In genomic region chr1:173768206-173768605, GRCh38 we compare ENCODE assay signal across 17 cellular contexts. TPM values are rescaled to one million over a fixed set of nuclear protein-coding genes. Genes with fewer than 3 reads are reported as not detected.
DNase-seq lines count a peak whose midpoint lies in the region; ATAC-seq, FAIRE-seq and TF ChIP-seq lines count a peak whose summit lies in the region.
"Had no signal": no experiment of that assay in that cellular context is flagged by ENCODE, and none has a peak within 500 bp of the region (broad histone marks: within the 10 kb centered on the region; RNA-seq: fewer than 3 reads in every experiment).

No MANE protein-coding gene starts in this region.

- H3K4me3 Mint-ChIP-seq in natural killer cell = no peak overlapping the region
- no peak overlapping the region for H3K4me3 Mint-ChIP-seq in natural killer cell treated with Interleukin-12 subunit alpha and Interleukin-12 subunit beta and Interleukin-15 and Interleukin-18, amount 100 ng/mL, for 72 hours
- H3K4me3 Mint-ChIP-seq: B cell; CD4-positive, alpha-beta memory T cell; H9 had no signal

- peaks cover 6% of the 10 kb centered on the region for H3K36me3 Mint-ChIP-seq in natural killer cell
- peaks cover 25% of the 10 kb centered on the region for H3K36me3 Mint-ChIP-seq in natural killer cell treated with Interleukin-12 subunit alpha and Interleukin-12 subunit beta and Interleukin-15 and Interleukin-18, amount 100 ng/mL, for 72 hours

- no peak overlapping the region for H2AFZ ChIP-seq in PC-3 (ENCODE audit: low read length)

- H3K4me1 ChIP-seq in PC-3 (ENCODE audit: insufficient read depth, low read length) = no peaks in the 10 kb centered on the region; the same call in 1 of the 2 replicates

- no peak overlapping the region for H3K4me2 ChIP-seq in PC-3 (ENCODE audit: low read length)

- H3K9me2 ChIP-seq in PC-3 (replicated peaks; ENCODE audit: low read length) = no peaks in the 10 kb centered on the region

- H3K27ac Mint-ChIP-seq in natural killer cell = peak overlapping the region; percentile 26 to 37
- H3K27ac Mint-ChIP-seq in natural killer cell treated with Interleukin-12 subunit alpha and Interleukin-12 subunit beta and Interleukin-15 and Interleukin-18, amount 100 ng/mL, for 72 hours = no peak overlapping the region
- H3K27ac Mint-ChIP-seq: B cell had no signal

- H3K4me1 Mint-ChIP-seq in natural killer cell = no peaks in the 10 kb centered on the region
- peaks cover 0 to 4% of the 10 kb centered on the region in 2 donors for H3K4me1 Mint-ChIP-seq in natural killer cell treated with Interleukin-12 subunit alpha and Interleukin-12 subunit beta and Interleukin-15 and Interleukin-18, amount 100 ng/mL, for 72 hours (ENCODE audit: low read depth in 2 of 2)
- H3K4me1 Mint-ChIP-seq: B cell, H9 had no signal

- intact Hi-C loops in natural killer cell (cut with micrococcal nuclease) = no loop called here
- intact Hi-C loops in PC-3 (cut with micrococcal nuclease) = no loop called here
- intact Hi-C loops in left cardiac atrium (cut with DNase I) = no loop called here

- no peaks in the 10 kb centered on the region for H3F3A ChIP-seq in PC-3 (ENCODE audit: low read length, unreplicated experiment)

- BruUV-seq in PC-3 (replicated peaks; lab: Mats Ljungman, UMichigan) = no TSS peak

- H3K4me3 ChIP-seq in PC-3 (ENCODE audit: low read length) (no peak overlapping the region), fibroblast of villous mesenchyme (ENCODE audit: low read depth, low read length) (no peak overlapping the region)

- no peak overlapping the region for H3K9ac ChIP-seq in PC-3 (ENCODE audit: low read length)

- no peak overlapping the region for H3K27ac ChIP-seq in PC-3 (ENCODE audit: low read length)

- TF ChIP-seq CTCF in natural killer cell (IDR thresholded peaks at IDR 0.05) = no peak
- TF ChIP-seq CTCF in PC-3 (conservative IDR thresholded peaks at IDR 0.05; ENCODE audit: low read depth, low read length) = no peak
- no peak for TF ChIP-seq CTCF in fibroblast of villous mesenchyme (IDR thresholded peaks at IDR 0.05; ENCODE audit: insufficient read depth, low read depth, low read length)

- H3K79me2 ChIP-seq in PC-3 (ENCODE audit: low read length) = no peaks in the 10 kb centered on the region

- H4K20me1 ChIP-seq in PC-3 (ENCODE audit: low read length) = no peaks in the 10 kb centered on the region

- peaks cover 15% of the 10 kb centered on the region; the same call in 1 of the 2 replicates for H3K36me3 ChIP-seq in PC-3 (ENCODE audit: low read depth, low read length)

- CTCF ChIA-PET in PC-3 (lab: Charles Lee) = no interaction called here

- no peaks in the 10 kb centered on the region for H3K9me3 ChIP-seq in PC-3 (ENCODE audit: low read length)

- no peaks in the 10 kb centered on the region for H3K27me3 ChIP-seq in PC-3 (ENCODE audit: low read length)

- peaks cover 0 to 2% of the 10 kb centered on the region in 2 donors for H3K9me3 Mint-ChIP-seq in natural killer cell
- peaks cover 5% of the 10 kb centered on the region for H3K9me3 Mint-ChIP-seq in natural killer cell treated with Interleukin-12 subunit alpha and Interleukin-12 subunit beta and Interleukin-15 and Interleukin-18, amount 100 ng/mL, for 72 hours

- ATAC-seq in natural killer cell = no peak
- ATAC-seq in natural killer cell treated with Interleukin-12 subunit alpha and Interleukin-12 subunit beta and Interleukin-15 and Interleukin-18, amount 100 ng/mL, for 72 hours = no peak
- ATAC-seq in PC-3 = peak; percentile 74
- ATAC-seq in left cardiac atrium = no peak
- no peak for ATAC-seq in GM21786 (IDR thresholded peaks at IDR 0.05; ENCODE audit: unreplicated experiment)

- no peaks in the 10 kb centered on the region for H3K27me3 Mint-ChIP-seq in natural killer cell (ENCODE audit: low read depth in 2 of 2)
- H3K27me3 Mint-ChIP-seq in natural killer cell treated with Interleukin-12 subunit alpha and Interleukin-12 subunit beta and Interleukin-15 and Interleukin-18, amount 100 ng/mL, for 72 hours = no peaks in the 10 kb centered on the region
- H3K27me3 Mint-ChIP-seq: B cell; CD4-positive, alpha-beta memory T cell had no signal

- no peak for FAIRE-seq in frontal cortex (lab: Jason Lieb, UNC)
- FAIRE-seq: G401.6, HTR-8/SVneo had no signal

- POLR2A ChIA-PET in PC-3 (lab: Charles Lee; ENCODE audit: unreplicated experiment) = no interaction called here

- DNase-seq in natural killer cell (no peak), PC-3 (peak; percentile 61), fibroblast of villous mesenchyme (ENCODE audit: low read depth) (peak; percentile 44), left cardiac atrium (no peak), frontal cortex (ENCODE audit: low spot score in 2 of 2) (no peak)
- no peak for DNase-seq in natural killer cell treated with Interleukin-12 subunit alpha and Interleukin-12 subunit beta and Interleukin-15 and Interleukin-18, amount 100 ng/mL, for 72 hours (ENCODE audit: low spot score)
- DNase-seq: C1 segment of cervical spinal cord; CD4-positive, alpha-beta memory T cell; DMS153; DMS79 treated with DMSO at 0.1 percent for 48 hours; EL; GOT3; H9 had no signal

RNA-seq across cellular contexts. Expression of gene KLHL20, which starts 53.4 kb away (rescaled TPM):
- total RNA-seq in natural killer cell (10 to 100 TPM; 31.4 to 34.5 (median 33.1) TPM), PC-3 (2014; rRNA removed) (46.2 and 46.4 TPM in 2 replicates), fibroblast of villous mesenchyme (20.9 and 33.2 TPM in 2 replicates), left cardiac atrium (10 to 100 TPM; 17.3 to 19.8 TPM), frontal cortex (31.0 TPM)
- 10 to 100 TPM; 23.6 to 32.5 TPM for total RNA-seq in natural killer cell treated with Interleukin-12 subunit alpha and Interleukin-12 subunit beta and Interleukin-15 and Interleukin-18, amount 100 ng/mL, for 72 hours

RNA-seq across cellular contexts. Expression of gene DARS2, which starts 56.3 kb away (rescaled TPM):
- total RNA-seq in natural killer cell (1 to 10 TPM; 5.0 to 8.4 (median 5.8) TPM), PC-3 (2014; rRNA removed) (71.8 and 77.3 TPM in 2 replicates), fibroblast of villous mesenchyme (20.6 and 31.5 TPM in 2 replicates), left cardiac atrium (10 to 100 TPM; 13.1 to 13.2 TPM), frontal cortex (17.1 TPM)
- total RNA-seq in natural killer cell treated with Interleukin-12 subunit alpha and Interleukin-12 subunit beta and Interleukin-15 and Interleukin-18, amount 100 ng/mL, for 72 hours = 10 to 100 TPM; 27.8 to 40.9 TPM

RNA-seq across cellular contexts. Expression of gene CENPL, which starts 56.5 kb away (rescaled TPM):
- 10 to 100 TPM in 2 of 3 donors, 1 to 10 TPM in 1; 8.8 to 16.4 (median 10.0) TPM for total RNA-seq in natural killer cell
- total RNA-seq in natural killer cell treated with Interleukin-12 subunit alpha and Interleukin-12 subunit beta and Interleukin-15 and Interleukin-18, amount 100 ng/mL, for 72 hours = 10 to 100 TPM; 23.4 to 38.7 TPM
- total RNA-seq in PC-3 (2014; rRNA removed) = 92.8 and 108 TPM in 2 replicates
- total RNA-seq in fibroblast of villous mesenchyme = 11.6 and 26.3 TPM in 2 replicates
- 1 to 10 TPM; 4.3 to 4.9 TPM for total RNA-seq in left cardiac atrium
- 19.6 TPM for total RNA-seq in frontal cortex

Comparison
In these comparisons a context has a peak if more than half of its experiments do, and no peak if none do; other contexts are left out.
1. H3K27ac Mint-ChIP-seq: peak in natural killer cell (2 of 2); none in natural killer cell treated with Interleukin-12 subunit alpha and Interleukin-12 subunit beta and Interleukin-15 and Interleukin-18, amount 100 ng/mL, for 72 hours (0 of 2).
2. DNase-seq: peak in PC-3 (single experiment) and fibroblast of villous mesenchyme (single experiment); none in natural killer cell (single experiment), natural killer cell treated with Interleukin-12 subunit alpha and Interleukin-12 subunit beta and Interleukin-15 and Interleukin-18, amount 100 ng/mL, for 72 hours (single experiment), left cardiac atrium (single experiment) and frontal cortex (0 of 2).